ENCODE assay signal across 10 cellular contexts in genomic region chr3:187027531-187027936, GRCh38.
DNase-seq lines count a peak whose midpoint lies in the region; ATAC-seq lines count a peak whose summit lies in the region.
"Had no signal": no experiment of that assay in that cellular context is flagged by ENCODE, and none has a peak within 500 bp of the region (broad histone marks: within the 10 kb centered on the region; RNA-seq: fewer than 3 reads in every experiment).

No MANE protein-coding gene starts in this region.

- ATAC-seq in GM19023 (IDR thresholded peaks at IDR 0.05; ENCODE audit: unreplicated experiment), result peak; percentile 23
- ATAC-seq in HG03159 (IDR thresholded peaks at IDR 0.05; ENCODE audit: unreplicated experiment), result no peak
- ATAC-seq in HG03139 (IDR thresholded peaks at IDR 0.05; ENCODE audit: unreplicated experiment), result no peak

- no peaks in the 10 kb centered on the region for H3K27me3 Mint-ChIP-seq in activated naive CD4-positive, alpha-beta T cell treated with anti-CD3 and anti-CD28 coated beads, Interleukin-2, amount 50 U/mL, for 24 hours

- H3K4me3 Mint-ChIP-seq in activated naive CD4-positive, alpha-beta T cell treated with anti-CD3 and anti-CD28 coated beads, Interleukin-2, amount 50 U/mL, for 24 hours, result peak overlapping the region; percentile 90

- H3K27ac Mint-ChIP-seq in activated naive CD4-positive, alpha-beta T cell treated with anti-CD3 and anti-CD28 coated beads, Interleukin-2, amount 50 U/mL, for 24 hours, result peak overlapping the region; percentile 94

- peak in 4 of 5 experiments; percentile 26 to 90 (median 72) for DNase-seq in T-helper 2 cell
- DNase-seq in stimulated activated CD8-positive, alpha-beta memory T cell treated with anti-CD3 and anti-CD28 coated beads, Interleukin-2, amount 100 ng/mL, for 1 hour (ENCODE audit: low read depth in 2 of 2), result peak; percentile 23 to 44
- DNase-seq in ecto neural progenitor cell (ENCODE audit: low spot score), result no peak
- no peak for DNase-seq in inferior parietal cortex (ENCODE audit: extremely low spot score)
- DNase-seq: NCI-H1105, SK-N-SH had no signal

- H3K4me1 Mint-ChIP-seq in activated naive CD4-positive, alpha-beta T cell treated with anti-CD3 and anti-CD28 coated beads, Interleukin-2, amount 50 U/mL, for 24 hours, result peaks cover 73% of the 10 kb centered on the region

- peaks cover 6% of the 10 kb centered on the region for H3K9me3 Mint-ChIP-seq in activated naive CD4-positive, alpha-beta T cell treated with anti-CD3 and anti-CD28 coated beads, Interleukin-2, amount 50 U/mL, for 24 hours

- H3K36me3 Mint-ChIP-seq in activated naive CD4-positive, alpha-beta T cell treated with anti-CD3 and anti-CD28 coated beads, Interleukin-2, amount 50 U/mL, for 24 hours, result peaks cover 26% of the 10 kb centered on the region

Comparison
In these comparisons a context has a peak if more than half of its experiments do, and no peak if none do; other contexts are left out.
1. DNase-seq: peak in T-helper 2 cell (4 of 5) and stimulated activated CD8-positive, alpha-beta memory T cell treated with anti-CD3 and anti-CD28 coated beads, Interleukin-2, amount 100 ng/mL, for 1 hour (2 of 2); none in ecto neural progenitor cell (single experiment) and inferior parietal cortex (single experiment).